In genomic region chr3:126245811-126246727, GRCh38 we compare ENCODE assay signal across 9 cellular contexts.
A peak's percentile ranks its signal among the peaks of the same experiment; 100 is the strongest.
DNase-seq lines count a peak whose midpoint lies in the region; ATAC-seq, FAIRE-seq and TF ChIP-seq lines count a peak whose summit lies in the region.
"Had no signal": no experiment of that assay in that cellular context is flagged by ENCODE, and none has a peak within 500 bp of the region (broad histone marks: within the 10 kb centered on the region; RNA-seq: fewer than 3 reads in every experiment).

No MANE protein-coding gene starts in this region.

- H3K27ac Mint-ChIP-seq in stimulated activated naive CD8-positive, alpha-beta T cell treated with anti-CD3 and anti-CD28 coated beads, Interleukin-15, amount 100 ng/mL, for 72 hours: no peak overlapping the region
- H3K27ac Mint-ChIP-seq: dendritic cell treated with granulocyte-macrophage colony-stimulating factor and Interleukin-4, amounts not matched to agents 40 ng/mL and 50 ng/mL, for 4 days had no signal

- H3K9me3 ChIP-seq in lung (ENCODE audit: control insufficient read depth in 2 of 2, insufficient read depth in 1 of 2, low read length in 1 of 2): no peaks in the 10 kb centered on the region

- H3K36me3 ChIP-seq in lung (ENCODE audit: control insufficient read depth in 2 of 2, insufficient read depth in 2 of 2, low read length in 2 of 2): no peaks in the 10 kb centered on the region

- H3K27ac ChIP-seq in lung (ENCODE audit: low read depth in 1 of 2, low read length in 1 of 2): no peak overlapping the region

- no peaks in the 10 kb centered on the region for H3K4me1 Mint-ChIP-seq in stimulated activated naive CD8-positive, alpha-beta T cell treated with anti-CD3 and anti-CD28 coated beads, Interleukin-15, amount 100 ng/mL, for 72 hours

- no peak overlapping the region for H3K4me3 ChIP-seq in lung

- no peaks in the 10 kb centered on the region for H3K27me3 ChIP-seq in lung (ENCODE audit: control insufficient read depth, insufficient read depth)

- no peak for FAIRE-seq in RCC 7860 (lab: Jason Lieb, UNC)

- WGBS in lung, 2 donors: 47 to 57% methylated on average over 14 of the region's 14 CpGs

- H3K9me3 Mint-ChIP-seq in stimulated activated naive CD8-positive, alpha-beta T cell treated with anti-CD3 and anti-CD28 coated beads, Interleukin-15, amount 100 ng/mL, for 72 hours: peaks cover 0 to 16% of the 10 kb centered on the region in 2 donors

- no peak overlapping the region for H3K4me3 Mint-ChIP-seq in stimulated activated naive CD8-positive, alpha-beta T cell treated with anti-CD3 and anti-CD28 coated beads, Interleukin-15, amount 100 ng/mL, for 72 hours
- H3K4me3 Mint-ChIP-seq: dendritic cell treated with granulocyte-macrophage colony-stimulating factor and Interleukin-4, amounts not matched to agents 40 ng/mL and 50 ng/mL, for 4 days had no signal

- peak; percentile 31 for TF ChIP-seq CTCF in lung (IDR thresholded peaks at IDR 0.05; ENCODE audit: control extremely low read depth, extremely low read depth)

- ATAC-seq in stimulated activated naive CD8-positive, alpha-beta T cell treated with anti-CD3 and anti-CD28 coated beads, Interleukin-15, Interleukin-2, amounts not matched to agents 100 U/mL and 50 U/mL, for 24 hours: no peak
- no peak for ATAC-seq in stimulated activated naive CD8-positive, alpha-beta T cell treated with anti-CD3 and anti-CD28 coated beads, Interleukin-15, amount 100 ng/mL, for 72 hours
- ATAC-seq in lung (ENCODE audit: insufficient read depth, low FRiP score) (no peak), HG02973 (IDR thresholded peaks at IDR 0.05; ENCODE audit: unreplicated experiment) (no peak)

- no peaks in the 10 kb centered on the region for H3K4me1 ChIP-seq in lung (ENCODE audit: control insufficient read depth in 2 of 2, insufficient read depth in 2 of 2, low read length in 2 of 2)

- DNase-seq in stimulated activated naive CD8-positive, alpha-beta T cell treated with anti-CD3 and anti-CD28 coated beads, Interleukin-15, Interleukin-2, amounts not matched to agents 100 U/mL and 50 U/mL, for 24 hours: peak; percentile 33
- no peak for DNase-seq in stimulated activated naive CD8-positive, alpha-beta T cell treated with anti-CD3 and anti-CD28 coated beads, Interleukin-15, amount 100 ng/mL, for 72 hours
- DNase-seq in NCI-H82 (lab: John Stamatoyannopoulos, UW) (peak; percentile 67), cerebellum (ENCODE audit: low spot score) (peak; percentile 15), lung (ENCODE audit: low spot score) (peak; percentile 66), T-helper 9 cell (no peak), RCC 7860 (ENCODE audit: low spot score) (no peak)

- H3K27me3 Mint-ChIP-seq in stimulated activated naive CD8-positive, alpha-beta T cell treated with anti-CD3 and anti-CD28 coated beads, Interleukin-15, amount 100 ng/mL, for 72 hours: peaks cover 21% of the 10 kb centered on the region

Comparison
In these comparisons a context has a peak if more than half of its experiments do, and no peak if none do; other contexts are left out.
1. DNase-seq: peak in stimulated activated naive CD8-positive, alpha-beta T cell treated with anti-CD3 and anti-CD28 coated beads, Interleukin-15, Interleukin-2, amounts not matched to agents 100 U/mL and 50 U/mL, for 24 hours (single experiment), NCI-H82 (single experiment), cerebellum (single experiment) and lung (single experiment); none in stimulated activated naive CD8-positive, alpha-beta T cell treated with anti-CD3 and anti-CD28 coated beads, Interleukin-15, amount 100 ng/mL, for 72 hours (0 of 2), T-helper 9 cell (single experiment) and RCC 7860 (single experiment).